ENCODE assay signal across 14 cellular contexts in genomic region chr6:12603711-12604049, GRCh38.
"Had no signal": no experiment of that assay in that cellular context is flagged by ENCODE, and none has a peak within 500 bp of the region (broad histone marks: within the 10 kb centered on the region; RNA-seq: fewer than 3 reads in every experiment).

No MANE protein-coding gene starts in this region.

- H3K9me3 Mint-ChIP-seq: activated B cell treated with CpG ODN at 0.5 μM for 24 hours; effector memory CD8-positive, alpha-beta T cell; natural killer cell treated with Interleukin-12 subunit alpha and Interleukin-12 subunit beta and Interleukin-15 and Interleukin-18, amount 100 ng/mL, for 72 hours had no signal

- H3K9me3 ChIP-seq: body of pancreas, mucosa of descending colon, tibial nerve had no signal

- H3K4me3 Mint-ChIP-seq: activated B cell treated with CpG ODN at 0.5 μM for 24 hours; activated naive CD8-positive, alpha-beta T cell; effector memory CD8-positive, alpha-beta T cell; natural killer cell treated with Interleukin-12 subunit alpha and Interleukin-12 subunit beta and Interleukin-15 and Interleukin-18, amount 100 ng/mL, for 72 hours had no signal

- ATAC-seq: effector memory CD8-positive, alpha-beta T cell; natural killer cell treated with Interleukin-12 subunit alpha and Interleukin-12 subunit beta and Interleukin-15 and Interleukin-18, amount 100 ng/mL, for 72 hours had no signal

- H3K27me3 ChIP-seq: body of pancreas, tibial nerve had no signal

- H3K27ac ChIP-seq: body of pancreas, tibial nerve had no signal

- H3K36me3 ChIP-seq: tibial nerve had no signal

- H3K4me3 ChIP-seq: body of pancreas, mucosa of descending colon, tibial nerve had no signal

- H3K36me3 Mint-ChIP-seq: activated naive CD8-positive, alpha-beta T cell; natural killer cell treated with Interleukin-12 subunit alpha and Interleukin-12 subunit beta and Interleukin-15 and Interleukin-18, amount 100 ng/mL, for 72 hours had no signal

- H3K27ac Mint-ChIP-seq: activated B cell treated with CpG ODN at 0.5 μM for 24 hours; activated naive CD8-positive, alpha-beta T cell; effector memory CD8-positive, alpha-beta T cell; natural killer cell treated with Interleukin-12 subunit alpha and Interleukin-12 subunit beta and Interleukin-15 and Interleukin-18, amount 100 ng/mL, for 72 hours had no signal

- DNase-seq: activated B cell treated with CpG ODN at 0.5 μM for 24 hours; activated effector memory CD4-positive, alpha-beta T cell treated with Interleukin-2 at 50 U/mL for 16 hours; activated naive CD4-positive, alpha-beta T cell treated with Interleukin-2 at 50 U/mL for 16 hours; cortex of kidney; effector memory CD8-positive, alpha-beta T cell; head of caudate nucleus; posterior cingulate gyrus; stimulated activated CD4-positive, alpha-beta T cell treated with anti-CD3 and anti-CD28 coated beads, Interleukin-15, amount 100 ng/mL, for 24 hours; stimulated activated naive CD4-positive, alpha-beta T cell treated with Interleukin-2 at 50 U/mL for 16 hours had no signal

- H3K4me1 ChIP-seq: body of pancreas had no signal
